8 cellular contexts compared by ENCODE assay signal in the genomic region with DNA sequence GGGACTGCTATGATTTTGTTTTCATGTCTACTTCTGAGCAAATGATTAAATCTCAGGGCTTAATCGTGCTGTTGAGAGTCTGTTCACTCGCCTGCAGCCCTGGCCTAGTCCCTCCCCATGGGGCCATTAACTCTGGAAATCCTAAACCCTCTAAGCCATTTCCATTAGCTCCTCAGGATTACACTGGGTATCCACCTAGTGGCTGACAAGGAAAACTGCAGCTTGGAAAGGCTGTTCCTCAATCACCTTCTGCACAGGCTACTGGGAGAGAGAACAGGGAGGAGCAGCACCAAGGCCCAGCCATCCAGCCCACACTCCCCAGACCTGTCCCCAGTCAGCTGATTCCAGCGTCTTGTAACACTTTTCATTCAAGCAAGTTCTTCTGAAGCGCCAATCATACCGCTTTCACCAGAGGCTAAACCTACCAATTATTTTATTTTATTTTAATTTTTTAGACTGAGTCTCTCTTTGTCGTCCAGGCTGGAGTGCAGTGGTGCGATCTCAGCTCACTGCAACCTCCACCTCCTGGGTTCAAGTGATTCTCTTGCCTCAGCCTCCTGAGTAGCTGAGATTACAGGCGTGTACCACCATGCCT. TPM values are rescaled to one million over a fixed set of nuclear protein-coding genes. Genes with fewer than 3 reads are reported as not detected.
A peak's percentile ranks its signal among the peaks of the same experiment; 100 is the strongest.
DNase-seq lines count a peak whose midpoint lies in the region; ATAC-seq lines count a peak whose summit lies in the region.

No MANE protein-coding gene starts in this region.

- no peaks in the 10 kb centered on the region for H3K36me3 Mint-ChIP-seq in stimulated activated memory B cell treated with anti-CD40 and anti-IgM and Interleukin-4, amounts not matched to agents 10 μg/mL and 1 μg/mL and 100 μg/mL, for 72 hours

- no peaks in the 10 kb centered on the region for H3K9me3 Mint-ChIP-seq in stimulated activated memory B cell treated with anti-CD40 and anti-IgM and Interleukin-4, amounts not matched to agents 10 μg/mL and 1 μg/mL and 100 μg/mL, for 72 hours

- peak; percentile 51 for DNase-seq in DMS153 treated with DMSO at 0.1 percent for 48 hours (lab: John Stamatoyannopoulos, UW; ENCODE audit: unreplicated experiment)
- peak; percentile 47 for DNase-seq in HT1080 (ENCODE audit: low read depth)
- peak; percentile 96 for DNase-seq in NCI-H82 treated with DMSO at 0.1 percent for 48 hours (lab: John Stamatoyannopoulos, UW; ENCODE audit: unreplicated experiment)
- DNase-seq in astrocyte of the hippocampus (ENCODE audit: low read depth, low spot score), result peak; percentile 64
- DNase-seq in iPS-NIHi11 (ENCODE audit: low spot score), result peak; percentile 82

- no peak overlapping the region for H3K27ac Mint-ChIP-seq in stimulated activated memory B cell treated with anti-CD40 and anti-IgM and Interleukin-4, amounts not matched to agents 10 μg/mL and 1 μg/mL and 100 μg/mL, for 72 hours

- peaks cover 7% of the 10 kb centered on the region for H3K4me1 Mint-ChIP-seq in stimulated activated memory B cell treated with anti-CD40 and anti-IgM and Interleukin-4, amounts not matched to agents 10 μg/mL and 1 μg/mL and 100 μg/mL, for 72 hours

- H3K4me3 Mint-ChIP-seq in stimulated activated memory B cell treated with anti-CD40 and anti-IgM and Interleukin-4, amounts not matched to agents 10 μg/mL and 1 μg/mL and 100 μg/mL, for 72 hours, result no peak overlapping the region

- peak; percentile 80 for ATAC-seq in GM19395 (IDR thresholded peaks at IDR 0.05; ENCODE audit: unreplicated experiment)
- ATAC-seq in stimulated activated memory B cell treated with anti-CD40 and anti-IgM and Interleukin-4, amounts not matched to agents 10 μg/mL and 1 μg/mL and 100 μg/mL, for 72 hours, result peak; percentile 49
- ATAC-seq in GM21576 (IDR thresholded peaks at IDR 0.05; ENCODE audit: unreplicated experiment), result no peak

- no peaks in the 10 kb centered on the region for H3K27me3 Mint-ChIP-seq in stimulated activated memory B cell treated with anti-CD40 and anti-IgM and Interleukin-4, amounts not matched to agents 10 μg/mL and 1 μg/mL and 100 μg/mL, for 72 hours

RNA-seq across cellular contexts. Expression of a gene that starts 48.7 kb away (rescaled TPM):
- not detected in 2 replicates for total RNA-seq in HT1080 (2014; rRNA removed; shearing (Covaris generic))
- not detected in 2 replicates for polyA plus RNA-seq in HT1080 (2015; cell fraction: cytosol; rRNA removed)
- not detected in 2 replicates for polyA plus RNA-seq in HT1080 (2015; cell fraction: nucleus; rRNA removed)

RNA-seq across cellular contexts. Expression of a gene that starts 57.7 kb away (rescaled TPM):
- not detected in 2 replicates for total RNA-seq in HT1080 (2014; rRNA removed; shearing (Covaris generic))
- not detected in 2 replicates for polyA plus RNA-seq in HT1080 (2015; cell fraction: cytosol; rRNA removed)
- polyA plus RNA-seq in HT1080 (2015; cell fraction: nucleus; rRNA removed), result not detected in 2 replicates
